26 cellular contexts compared by ENCODE assay signal in the genomic region with DNA sequence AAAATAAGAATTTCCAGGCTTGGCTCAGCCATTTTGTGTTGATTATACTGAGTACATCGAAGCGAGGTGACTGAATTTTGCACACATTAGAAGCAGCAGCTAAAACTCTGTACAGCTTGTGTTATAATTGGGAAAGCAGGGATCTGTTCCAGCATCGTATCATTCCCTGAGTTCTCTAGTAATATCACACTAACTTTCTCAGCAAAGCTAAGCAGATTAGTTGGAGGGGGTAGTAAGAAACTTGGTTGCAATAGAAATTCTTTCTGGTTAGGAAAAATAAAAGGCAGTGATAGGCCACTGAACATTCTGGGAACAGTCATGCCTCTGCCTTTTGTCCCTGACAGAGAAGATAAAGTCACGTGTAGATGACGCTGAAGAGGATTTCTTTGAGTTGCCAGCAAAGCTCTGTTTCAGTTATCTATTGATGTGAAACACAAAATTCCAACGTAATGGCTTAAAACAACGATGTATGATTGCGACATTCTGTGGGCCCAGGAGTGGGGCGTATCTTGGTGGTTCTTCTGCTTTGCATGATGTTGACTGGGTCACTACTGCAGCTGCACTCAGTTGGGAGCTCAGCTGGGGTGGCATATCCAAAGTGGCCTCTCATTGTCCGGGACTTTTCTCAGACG.
DNase-seq lines count a peak whose midpoint lies in the region; ATAC-seq and TF ChIP-seq lines count a peak whose summit lies in the region.
"Had no signal": no experiment of that assay in that cellular context is flagged by ENCODE, and none has a peak within 500 bp of the region (broad histone marks: within the 10 kb centered on the region; RNA-seq: fewer than 3 reads in every experiment).

No MANE protein-coding gene starts in this region.

- H3K27ac ChIP-seq in dorsolateral prefrontal cortex (peak overlapping the region in 58 of 59 donors; percentile 6 to 94 (median 86)), gastrocnemius medialis (no peak overlapping the region), adrenal gland (no peak overlapping the region)

- H3K36me3 ChIP-seq in gastrocnemius medialis: no peaks in the 10 kb centered on the region
- no peaks in the 10 kb centered on the region for H3K36me3 ChIP-seq in adrenal gland (replicated peaks in 1 of 2)

- ATAC-seq in gastrocnemius medialis (no peak), GM18873 (IDR thresholded peaks at IDR 0.05; ENCODE audit: low FRiP score, unreplicated experiment) (no peak)
- ATAC-seq: CD8-positive, alpha-beta T cell; GM12878; SK-N-SH treated with all-trans-retinoic acid at 6 μM for 48 hours; stimulated activated naive CD8-positive, alpha-beta T cell treated with anti-CD3 and anti-CD28 coated beads, Interleukin-15, amount 100 ng/mL, for 72 hours had no signal

- peaks cover 15% of the 10 kb centered on the region for H3K4me1 Mint-ChIP-seq in mesothelial cell of epicardium
- H3K4me1 Mint-ChIP-seq: activated naive CD8-positive, alpha-beta T cell treated with anti-CD3 and anti-CD28 coated beads, Interleukin-2, amount 10 ng/mL, durations not matched to agents 7 days and 5 days; B cell; central memory CD8-positive, alpha-beta T cell; stimulated activated naive CD8-positive, alpha-beta T cell treated with anti-CD3 and anti-CD28 coated beads, Interleukin-15, amount 100 ng/mL, for 72 hours had no signal

- no peaks in the 10 kb centered on the region for H3K27me3 Mint-ChIP-seq in mesothelial cell of epicardium (ENCODE audit: low read depth)
- H3K27me3 Mint-ChIP-seq: type B pancreatic cell had no signal

- TF ChIP-seq POLR2A in gastrocnemius medialis (IDR thresholded peaks at IDR 0.05) (no peak), adrenal gland (IDR thresholded peaks at IDR 0.05) (no peak)

- intact Hi-C loops in dorsolateral prefrontal cortex (cut with DNase I) (loop anchor here (5.0 to 10.0 kb wide), 3 partner anchors 135 to 205 kb away; partner anchors contain the start of gene MEX3C (in 2 of the 2)), gastrocnemius medialis (cut with DNase I; ENCODE audit: low total_unique reads) (no loop called here), adrenal gland (cut with DNase I) (no loop called here)

- DNase-seq in Ammon's horn (ENCODE audit: low spot score): peak; percentile 35
- DNase-seq in MV-4-11 (lab: John Stamatoyannopoulos, UW): peak; percentile 94
- peak in 2 of 10 donors; percentile 23 to 46 for DNase-seq in dorsolateral prefrontal cortex
- no peak for DNase-seq in mesothelial cell of epicardium (ENCODE audit: low spot score in 2 of 2, unreplicated experiment in 2 of 2)
- no peak for DNase-seq in gastrocnemius medialis
- DNase-seq in adrenal gland: no peak
- DNase-seq in NAMALWA (ENCODE audit: low spot score): no peak
- DNase-seq: activated CD4-positive, alpha-beta T cell treated with anti-CD3 and anti-CD28 coated beads for 4 hours; activated gamma-delta T cell; activated naive CD8-positive, alpha-beta T cell treated with anti-CD3 and anti-CD28 coated beads, Interleukin-2, amount 10 ng/mL, durations not matched to agents 7 days and 5 days; activated T-cell treated with anti-CD3 and anti-CD28 coated beads for 4 hours; CD8-positive, alpha-beta T cell; EL; kidney glomerular epithelial cell; mammary epithelial cell; NCI-H1436 treated with DMSO at 0.1 percent for 48 hours; NCI-H2107; NCI-H748 treated with DMSO at 0.1 percent for 48 hours; stimulated activated naive CD8-positive, alpha-beta T cell treated with anti-CD3 and anti-CD28 coated beads, Interleukin-15, amount 100 ng/mL, for 72 hours; T-helper 2 cell had no signal

- H3K9me3 Mint-ChIP-seq in mesothelial cell of epicardium: no peaks in the 10 kb centered on the region
- H3K9me3 Mint-ChIP-seq: activated naive CD8-positive, alpha-beta T cell treated with anti-CD3 and anti-CD28 coated beads, Interleukin-2, amount 10 ng/mL, durations not matched to agents 7 days and 5 days; CD8-positive, alpha-beta T cell; central memory CD8-positive, alpha-beta T cell; stimulated activated naive CD8-positive, alpha-beta T cell treated with anti-CD3 and anti-CD28 coated beads, Interleukin-15, amount 100 ng/mL, for 72 hours; type B pancreatic cell had no signal

- H3K27me3 ChIP-seq in dorsolateral prefrontal cortex (no peaks in the 10 kb centered on the region), gastrocnemius medialis (no peaks in the 10 kb centered on the region), adrenal gland (no peaks in the 10 kb centered on the region)

- 82 to 89% (median 88%) methylated on average over 11 of the region's 11 CpGs for WGBS in adrenal gland, 4 donors

- H3K27ac Mint-ChIP-seq in mesothelial cell of epicardium: peak overlapping the region; percentile 67
- H3K27ac Mint-ChIP-seq: activated naive CD8-positive, alpha-beta T cell treated with anti-CD3 and anti-CD28 coated beads, Interleukin-2, amount 10 ng/mL, durations not matched to agents 7 days and 5 days; B cell; CD8-positive, alpha-beta T cell; stimulated activated naive CD8-positive, alpha-beta T cell treated with anti-CD3 and anti-CD28 coated beads, Interleukin-15, amount 100 ng/mL, for 72 hours; type B pancreatic cell had no signal

- no peaks in the 10 kb centered on the region for H3K36me3 Mint-ChIP-seq in mesothelial cell of epicardium
- H3K36me3 Mint-ChIP-seq: activated naive CD8-positive, alpha-beta T cell treated with anti-CD3 and anti-CD28 coated beads, Interleukin-2, amount 10 ng/mL, durations not matched to agents 7 days and 5 days; CD8-positive, alpha-beta T cell; type B pancreatic cell had no signal

- in situ Hi-C loops in gastrocnemius medialis (cut with MboI; ENCODE audit: low sequenced_read_pairs in 4 of 4): loop anchor here (25.0 kb wide), 1 partner anchor 287 kb away; no protein-coding TSS in a partner anchor

- H3K9me3 ChIP-seq in gastrocnemius medialis (no peaks in the 10 kb centered on the region), adrenal gland (replicated peaks in 1 of 3) (no peaks in the 10 kb centered on the region)

- TF ChIP-seq CTCF in dorsolateral prefrontal cortex (IDR thresholded peaks at IDR 0.05 in 54 of 56, conservative IDR thresholded peaks at IDR 0.05 in 2 of 56; ENCODE audit: low read depth in 1 of 56, partially characterized antibody in 56 of 56) (peak in 1 of 56 donors; percentile 9), mesothelial cell of epicardium (IDR thresholded peaks at IDR 0.05; ENCODE audit: unreplicated experiment) (no peak), gastrocnemius medialis (IDR thresholded peaks at IDR 0.05 in 4 of 5, conservative IDR thresholded peaks at IDR 0.05 in 1 of 5) (no peak), adrenal gland (IDR thresholded peaks at IDR 0.05) (no peak)

- no peak overlapping the region for H3K4me3 Mint-ChIP-seq in mesothelial cell of epicardium
- H3K4me3 Mint-ChIP-seq: activated naive CD8-positive, alpha-beta T cell treated with anti-CD3 and anti-CD28 coated beads, Interleukin-2, amount 10 ng/mL, durations not matched to agents 7 days and 5 days; B cell; CD8-positive, alpha-beta T cell; central memory CD8-positive, alpha-beta T cell; stimulated activated naive CD8-positive, alpha-beta T cell treated with anti-CD3 and anti-CD28 coated beads, Interleukin-15, amount 100 ng/mL, for 72 hours; type B pancreatic cell had no signal

- H3K4me1 ChIP-seq in gastrocnemius medialis (no peaks in the 10 kb centered on the region), adrenal gland (replicated peaks in 1 of 2) (no peaks in the 10 kb centered on the region)

- H3K4me3 ChIP-seq in dorsolateral prefrontal cortex (peak overlapping the region in 8 of 59 donors; percentile 1 to 26 (median 14)), gastrocnemius medialis (no peak overlapping the region), adrenal gland (no peak overlapping the region)
- H3K4me3 ChIP-seq: GM12878 had no signal

Comparison
In these comparisons a context has a peak if more than half of its experiments do, and no peak if none do; other contexts are left out.
1. DNase-seq: peak in Ammon's horn (single experiment) and MV-4-11 (single experiment); none in mesothelial cell of epicardium (0 of 2), gastrocnemius medialis (0 of 2), adrenal gland (0 of 7) and NAMALWA (single experiment).
2. H3K27ac ChIP-seq: peak in dorsolateral prefrontal cortex (58 of 59); none in gastrocnemius medialis (0 of 4) and adrenal gland (0 of 5).
3. intact Hi-C loops: an anchor here in dorsolateral prefrontal cortex (5.0 to 10.0 kb wide); none called in gastrocnemius medialis and adrenal gland.